ENCODE assay signal across 19 cellular contexts in the genomic region with DNA sequence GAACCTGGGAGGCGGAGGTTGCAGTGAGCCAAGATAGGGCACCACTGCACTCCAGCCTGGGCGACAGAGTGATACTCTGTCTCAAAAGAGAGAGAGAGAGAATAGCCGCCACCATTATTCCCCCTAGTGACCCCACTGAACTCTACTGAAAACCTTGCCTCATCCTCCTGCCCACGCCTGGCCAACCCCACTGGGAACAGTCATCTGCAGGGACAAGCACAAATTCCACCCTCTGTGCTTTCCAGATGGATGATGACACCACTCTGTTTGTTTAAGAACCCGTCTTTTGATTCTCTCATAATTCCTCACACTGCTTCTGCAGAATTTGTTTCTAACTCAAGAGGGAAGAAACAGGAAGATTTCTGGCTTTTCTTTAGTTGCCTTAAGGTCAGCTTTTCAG. TPM values are rescaled to one million over a fixed set of nuclear protein-coding genes. Genes with fewer than 3 reads are reported as not detected.
"Had no signal": no experiment of that assay in that cellular context is flagged by ENCODE, and none has a peak within 500 bp of the region (broad histone marks: within the 10 kb centered on the region; RNA-seq: fewer than 3 reads in every experiment).

No MANE protein-coding gene starts in this region.

- DNase-seq: effector CD4-positive, alpha-beta T cell; immature natural killer cell; kidney; left colon; mammary epithelial cell; naive thymus-derived CD8-positive, alpha-beta T cell; small intestine; stimulated activated CD4-positive, alpha-beta T cell treated with anti-CD3 and anti-CD28 coated beads, Interleukin-12 subunit alpha, Interleukin-12 subunit beta, amount 100 ng/mL, for 4 hours; stimulated activated naive CD4-positive, alpha-beta T cell treated with Interleukin-2 at 50 U/mL for 16 hours; trophoblast cell had no signal

- H3K4me3 ChIP-seq: coronary artery, esophagus muscularis mucosa, gastroesophageal sphincter had no signal

RNA-seq across cellular contexts. Expression of a gene that starts 12.2 kb away (rescaled TPM):
- total RNA-seq: chondrocyte; mononuclear cell; naive thymus-derived CD8-positive, alpha-beta T cell had no signal
- polyA plus RNA-seq: immature natural killer cell; naive thymus-derived CD8-positive, alpha-beta T cell; neural cell had no signal

RNA-seq across cellular contexts. Expression of a gene that starts 12.3 kb away (rescaled TPM):
- total RNA-seq: mononuclear cell had no signal
- polyA plus RNA-seq: mammary epithelial cell had no signal

RNA-seq across cellular contexts. Expression of a gene that starts 29.8 kb away (rescaled TPM):
- total RNA-seq: chondrocyte; dermis microvascular lymphatic vessel endothelial cell; mammary epithelial cell; mononuclear cell; naive thymus-derived CD8-positive, alpha-beta T cell; osteoblast; pulmonary artery endothelial cell had no signal
- polyA plus RNA-seq: immature natural killer cell; mammary epithelial cell; naive thymus-derived CD8-positive, alpha-beta T cell; neural cell had no signal
